In genomic region chr13:79679334-79679733, GRCh38 we compare ENCODE assay signal across 8 cellular contexts.
DNase-seq lines count a peak whose midpoint lies in the region; ATAC-seq lines count a peak whose summit lies in the region.

No MANE protein-coding gene starts in this region.

- DNase-seq in DMS153 (lab: John Stamatoyannopoulos, UW) (peak; percentile 12), NCI-H82 (lab: John Stamatoyannopoulos, UW) (peak; percentile 90), amniotic stem cell (lab: John Stamatoyannopoulos, UW) (peak; percentile 48), iPS DF 4.7 (ENCODE audit: extremely low read depth, low spot score) (peak; percentile 62), GOT3 (lab: John Stamatoyannopoulos, UW) (no peak)
- peak in 2 of 3 donors; percentile 26 to 50 for DNase-seq in stimulated activated CD4-positive, alpha-beta T cell treated with anti-CD3 and anti-CD28 coated beads, Interleukin-12 subunit alpha, Interleukin-12 subunit beta, amount 100 ng/mL, for 48 hours (ENCODE audit: low read depth in 2 of 3, low spot score in 1 of 3)

- ATAC-seq in GM19328 (IDR thresholded peaks at IDR 0.05; ENCODE audit: unreplicated experiment) (peak; percentile 57), HG03442 (IDR thresholded peaks at IDR 0.05; ENCODE audit: unreplicated experiment) (peak; percentile 64)
